ENCODE assay signal across 9 cellular contexts in genomic region chr7:142797799-142798377, GRCh38. TPM values are rescaled to one million over a fixed set of nuclear protein-coding genes. Genes with fewer than 3 reads are reported as not detected.
DNase-seq lines count a peak whose midpoint lies in the region; TF ChIP-seq lines count a peak whose summit lies in the region.
"Had no signal": no experiment of that assay in that cellular context is flagged by ENCODE, and none has a peak within 500 bp of the region (broad histone marks: within the 10 kb centered on the region; RNA-seq: fewer than 3 reads in every experiment).

No MANE protein-coding gene starts in this region.

- peaks cover 24% of the 10 kb centered on the region for H3F3A ChIP-seq in Loucy (ENCODE audit: low read depth)

- H3K27me3 Mint-ChIP-seq in endodermal cell (ENCODE audit: insufficient read depth) (peaks cover 96% of the 10 kb centered on the region), osteocyte (ENCODE audit: unreplicated experiment) (peaks cover 74% of the 10 kb centered on the region)

- H2AFZ ChIP-seq in Loucy (ENCODE audit: low read length), result no peak overlapping the region

- H3K27ac ChIP-seq in endodermal cell (ENCODE audit: low read depth, low read length), result no peak overlapping the region

- H3K4me1 Mint-ChIP-seq in endodermal cell (peaks cover 14% of the 10 kb centered on the region), osteocyte (ENCODE audit: unreplicated experiment) (peaks cover 10% of the 10 kb centered on the region)

- peak overlapping the region; percentile 64 for H3K4me3 Mint-ChIP-seq in endodermal cell
- peak overlapping the region; percentile 44 for H3K4me3 Mint-ChIP-seq in osteocyte (ENCODE audit: unreplicated experiment)

- peaks cover 66% of the 10 kb centered on the region for H3K36me3 ChIP-seq in Loucy (ENCODE audit: insufficient read depth, low read length)
- no peaks in the 10 kb centered on the region for H3K36me3 ChIP-seq in endodermal cell (ENCODE audit: control insufficient read depth, insufficient read depth, low read length)

- peak overlapping the region; percentile 93 for H3K4me3 ChIP-seq in Loucy (ENCODE audit: low read length, poor library complexity, severe bottlenecking)
- H3K4me3 ChIP-seq in endodermal cell (ENCODE audit: low read length), result peak overlapping the region; percentile 81

- in situ Hi-C loops in GM13976 (cut with MboI; ENCODE audit: low sequenced_read_pairs, unreplicated experiment), result no loop called here

- no peaks in the 10 kb centered on the region for H3K9me3 Mint-ChIP-seq in endodermal cell
- H3K9me3 Mint-ChIP-seq in osteocyte (ENCODE audit: unreplicated experiment), result no peaks in the 10 kb centered on the region

- TF ChIP-seq CTCF in Loucy (conservative IDR thresholded peaks at IDR 0.05; ENCODE audit: low read length) (no peak), endodermal cell (conservative IDR thresholded peaks at IDR 0.05) (no peak), osteocyte (IDR thresholded peaks at IDR 0.05) (no peak), GM13976 (IDR thresholded peaks at IDR 0.05; ENCODE audit: borderline replicate concordance, control extremely low read depth, extremely low read depth, insufficient read depth, missing control alignments) (no peak)

- H3K4me1 ChIP-seq in Loucy (ENCODE audit: insufficient read depth, low read length, poor library complexity, severe bottlenecking), result peaks cover 36% of the 10 kb centered on the region
- no peaks in the 10 kb centered on the region for H3K4me1 ChIP-seq in endodermal cell (ENCODE audit: control insufficient read depth, insufficient read depth, low read length)

- H3K9ac ChIP-seq in Loucy (ENCODE audit: low read depth, low read length, poor library complexity, severe bottlenecking) (peak overlapping the region; percentile 100), endodermal cell (ENCODE audit: extremely low read depth, low read length, poor library complexity, severe bottlenecking) (no peak overlapping the region)

- H3K27me3 ChIP-seq in Loucy (ENCODE audit: insufficient read depth, low read length, poor library complexity, severe bottlenecking) (peaks cover 35% of the 10 kb centered on the region), endodermal cell (ENCODE audit: control insufficient read depth, insufficient read depth, low read length, poor library complexity, severe bottlenecking) (peaks cover 86% of the 10 kb centered on the region)

- H3K36me3 Mint-ChIP-seq in endodermal cell (ENCODE audit: low read depth) (no peaks in the 10 kb centered on the region), osteocyte (ENCODE audit: unreplicated experiment) (no peaks in the 10 kb centered on the region)

- H3K27ac Mint-ChIP-seq in endodermal cell (no peak overlapping the region), osteocyte (ENCODE audit: unreplicated experiment) (no peak overlapping the region)

- peaks cover 68% of the 10 kb centered on the region for H3K79me2 ChIP-seq in Loucy (ENCODE audit: insufficient read depth, low read length)

- H3K9me2 ChIP-seq in Loucy (replicated peaks; ENCODE audit: low read depth, low read length), result no peaks in the 10 kb centered on the region

- 23 to 26% methylated on average over 8 to 13 of the region's 13 CpGs for WGBS in endodermal cell (ENCODE audit: insufficient coverage in 1 of 2, insufficient read length in 1 of 2), 2 experiments

- H3K9me3 ChIP-seq in Loucy (ENCODE audit: insufficient read depth, low read depth, low read length) (no peaks in the 10 kb centered on the region), endodermal cell (ENCODE audit: control insufficient read depth, low read length) (no peaks in the 10 kb centered on the region)

- DNase-seq in GM03348 (ENCODE audit: low spot score), result peak; percentile 25
- DNase-seq in endodermal cell, result peak; percentile 45
- peak; percentile 42 for DNase-seq in osteocyte (ENCODE audit: extremely low spot score, unreplicated experiment)
- DNase-seq in NCI-H510A (lab: John Stamatoyannopoulos, UW), result no peak
- DNase-seq in GM13976 (ENCODE audit: low spot score), result no peak
- DNase-seq in NCI-H187 (lab: John Stamatoyannopoulos, UW), result no peak
- no peak for DNase-seq in HPDE6-E6E7 (ENCODE audit: extremely low spot score)

- H4K20me1 ChIP-seq in Loucy (ENCODE audit: insufficient read depth, low read length, poor library complexity, severe bottlenecking), result peaks cover 4% of the 10 kb centered on the region

- H3K4me2 ChIP-seq in Loucy (ENCODE audit: low read depth, low read length, poor library complexity, severe bottlenecking), result peak overlapping the region; percentile 100

RNA-seq across cellular contexts. Expression of gene PRSS2, which starts 27.1 kb away (rescaled TPM):
- total RNA-seq in endodermal cell, result 1 to 10 TPM; 4.8 to 9.9 TPM
- polyA plus RNA-seq in endodermal cell (2013, experiment 1 of 2), result 58.7 TPM
- 62.2 TPM for polyA plus RNA-seq in endodermal cell (2013, experiment 2 of 2)
- total RNA-seq in osteocyte, result not detected in 2 replicates
- total RNA-seq: pulmonary artery endothelial cell had no signal

RNA-seq across cellular contexts. Expression of gene PRSS1, which starts 48.6 kb away (rescaled TPM):
- total RNA-seq in endodermal cell (1 to 10 TPM; 4.4 to 8.8 TPM), osteocyte (not detected in 2 replicates)
- 20.3 TPM for polyA plus RNA-seq in endodermal cell (2013, experiment 1 of 2)
- 15.0 TPM for polyA plus RNA-seq in endodermal cell (2013, experiment 2 of 2)
- total RNA-seq: pulmonary artery endothelial cell had no signal

RNA-seq across cellular contexts. Expression of gene EPHB6, which starts 57.0 kb away (rescaled TPM):
- total RNA-seq in endodermal cell (10 to 100 TPM; 33.2 to 36.9 TPM), osteocyte (13.7 and 14.7 TPM in 2 replicates)
- polyA plus RNA-seq in endodermal cell (2013, experiment 1 of 2), result 16.0 TPM
- 14.1 TPM for polyA plus RNA-seq in endodermal cell (2013, experiment 2 of 2)

Comparison
In these comparisons a context has a peak if more than half of its experiments do, and no peak if none do; other contexts are left out.
1. DNase-seq: peak in GM03348 (single experiment), endodermal cell (single experiment) and osteocyte (single experiment); none in NCI-H510A (single experiment), GM13976 (single experiment), NCI-H187 (0 of 2) and HPDE6-E6E7 (single experiment).